ENCODE assay signal across 15 cellular contexts in genomic region chr1:41510531-41511238, GRCh38. TPM values are rescaled to one million over a fixed set of nuclear protein-coding genes. Genes with fewer than 3 reads are reported as not detected.
A peak's percentile ranks its signal among the peaks of the same experiment; 100 is the strongest.
DNase-seq lines count a peak whose midpoint lies in the region; ATAC-seq lines count a peak whose summit lies in the region.
"Had no signal": no experiment of that assay in that cellular context is flagged by ENCODE, and none has a peak within 500 bp of the region (broad histone marks: within the 10 kb centered on the region; RNA-seq: fewer than 3 reads in every experiment).

No MANE protein-coding gene starts in this region.

- ATAC-seq in activated naive CD4-positive, alpha-beta T cell treated with anti-CD3 and anti-CD28 coated beads, Interleukin-2, amount 50 U/mL, for 72 hours, result no peak
- ATAC-seq in right cardiac atrium (peak in 1 of 2 donors; percentile 9), GM21786 (IDR thresholded peaks at IDR 0.05; ENCODE audit: unreplicated experiment) (no peak), HG03025 (IDR thresholded peaks at IDR 0.05; ENCODE audit: low FRiP score, unreplicated experiment) (no peak)
- ATAC-seq in naive thymus-derived CD4-positive, alpha-beta T cell, result peak; percentile 9
- peak; percentile 68 for ATAC-seq in stimulated activated naive CD8-positive, alpha-beta T cell treated with anti-CD3 and anti-CD28 coated beads, Interleukin-15, amount 100 ng/mL, for 72 hours
- ATAC-seq: GM23338 had no signal

- peak overlapping the region; percentile 4 for H3K4me3 Mint-ChIP-seq in activated naive CD4-positive, alpha-beta T cell treated with anti-CD3 and anti-CD28 coated beads, Interleukin-2, amount 50 U/mL, for 24 hours
- no peak overlapping the region for H3K4me3 Mint-ChIP-seq in naive thymus-derived CD4-positive, alpha-beta T cell
- H3K4me3 Mint-ChIP-seq in stimulated activated naive CD8-positive, alpha-beta T cell treated with anti-CD3 and anti-CD28 coated beads, Interleukin-15, amount 100 ng/mL, for 72 hours, result no peak overlapping the region
- H3K4me3 Mint-ChIP-seq: CD4-positive, CD25-positive, alpha-beta regulatory T cell; GM23338; H9 had no signal

- intact Hi-C loops in right cardiac atrium (cut with DNase I), result no loop called here
- intact Hi-C loops in cardiac septum (cut with DNase I), result no loop called here
- intact Hi-C loops in naive thymus-derived CD4-positive, alpha-beta T cell (cut with micrococcal nuclease), result loop anchor here in 1 of 2 donors (10.0 kb wide), 1 partner anchor 354 kb away; no protein-coding TSS in a partner anchor

- WGBS in right cardiac atrium, result 95% methylated on average over 41 of the region's 41 CpGs

- H3K27me3 ChIP-seq in right cardiac atrium (ENCODE audit: control insufficient read depth, insufficient read depth), result no peaks in the 10 kb centered on the region
- H3K27me3 ChIP-seq in naive thymus-derived CD4-positive, alpha-beta T cell (ENCODE audit: control insufficient read depth in 2 of 2, insufficient read depth in 2 of 2, low read length in 2 of 2), result no peaks in the 10 kb centered on the region

- H3K27ac ChIP-seq in right cardiac atrium (ENCODE audit: low read length), result no peak overlapping the region
- H3K27ac ChIP-seq in naive thymus-derived CD4-positive, alpha-beta T cell (ENCODE audit: low read depth, low read length), result no peak overlapping the region
- H3K27ac ChIP-seq: 22Rv1 had no signal

- no peak overlapping the region for H3K4me3 ChIP-seq in right cardiac atrium (ENCODE audit: low read length)
- no peak overlapping the region for H3K4me3 ChIP-seq in naive thymus-derived CD4-positive, alpha-beta T cell (ENCODE audit: low read length)
- H3K4me3 ChIP-seq: GM23338 had no signal

- H3K27me3 Mint-ChIP-seq in activated naive CD4-positive, alpha-beta T cell treated with anti-CD3 and anti-CD28 coated beads, Interleukin-2, amount 50 U/mL, for 24 hours, result no peaks in the 10 kb centered on the region
- H3K27me3 Mint-ChIP-seq in naive thymus-derived CD4-positive, alpha-beta T cell, result no peaks in the 10 kb centered on the region
- H3K27me3 Mint-ChIP-seq in stimulated activated naive CD8-positive, alpha-beta T cell treated with anti-CD3 and anti-CD28 coated beads, Interleukin-15, amount 100 ng/mL, for 72 hours, result no peaks in the 10 kb centered on the region
- H3K27me3 Mint-ChIP-seq: CD4-positive, CD25-positive, alpha-beta regulatory T cell had no signal

- H3K27ac Mint-ChIP-seq in activated naive CD4-positive, alpha-beta T cell treated with anti-CD3 and anti-CD28 coated beads, Interleukin-2, amount 50 U/mL, for 24 hours, result peak overlapping the region; percentile 81
- H3K27ac Mint-ChIP-seq in activated naive CD4-positive, alpha-beta T cell treated with anti-CD3 and anti-CD28 coated beads, Interleukin-2, amount 50 U/mL, for 72 hours, result peak overlapping the region in 1 of 2 donors; percentile 25
- H3K27ac Mint-ChIP-seq in naive thymus-derived CD4-positive, alpha-beta T cell, result no peak overlapping the region
- H3K27ac Mint-ChIP-seq in stimulated activated naive CD8-positive, alpha-beta T cell treated with anti-CD3 and anti-CD28 coated beads, Interleukin-15, amount 100 ng/mL, for 72 hours, result peak overlapping the region in 1 of 2 donors; percentile 4
- H3K27ac Mint-ChIP-seq: GM23338 had no signal

- H3K36me3 Mint-ChIP-seq in activated naive CD4-positive, alpha-beta T cell treated with anti-CD3 and anti-CD28 coated beads, Interleukin-2, amount 50 U/mL, for 24 hours, result peaks cover 5% of the 10 kb centered on the region
- H3K36me3 Mint-ChIP-seq in activated naive CD4-positive, alpha-beta T cell treated with anti-CD3 and anti-CD28 coated beads, Interleukin-2, amount 50 U/mL, for 72 hours, result peaks cover 0 to 5% of the 10 kb centered on the region in 2 donors
- peaks cover 3 to 8% (median 4%) of the 10 kb centered on the region in 5 donors for H3K36me3 Mint-ChIP-seq in naive thymus-derived CD4-positive, alpha-beta T cell

- H3K9me3 ChIP-seq in right cardiac atrium (ENCODE audit: control insufficient read depth, low read length), result no peaks in the 10 kb centered on the region
- no peaks in the 10 kb centered on the region for H3K9me3 ChIP-seq in naive thymus-derived CD4-positive, alpha-beta T cell (ENCODE audit: control insufficient read depth in 2 of 3, low read length in 3 of 3)

- no peak for DNase-seq in activated naive CD4-positive, alpha-beta T cell treated with anti-CD3 and anti-CD28 coated beads, Interleukin-2, amount 50 U/mL, for 72 hours (ENCODE audit: low spot score in 2 of 2)
- DNase-seq in right cardiac atrium, result peak in 2 of 3 donors; percentile 44 to 51
- DNase-seq in cardiac septum (ENCODE audit: low spot score), result no peak
- DNase-seq in naive thymus-derived CD4-positive, alpha-beta T cell, result no peak
- DNase-seq in stimulated activated naive CD8-positive, alpha-beta T cell treated with anti-CD3 and anti-CD28 coated beads, Interleukin-15, amount 100 ng/mL, for 72 hours, result no peak
- DNase-seq: CD4-positive, CD25-positive, alpha-beta regulatory T cell; DMS53; GF-D8; H9 had no signal

- no peaks in the 10 kb centered on the region for H3K4me1 Mint-ChIP-seq in activated naive CD4-positive, alpha-beta T cell treated with anti-CD3 and anti-CD28 coated beads, Interleukin-2, amount 50 U/mL, for 24 hours
- peaks cover 0 to 3% (median 0%) of the 10 kb centered on the region in 7 donors for H3K4me1 Mint-ChIP-seq in naive thymus-derived CD4-positive, alpha-beta T cell
- peaks cover 6% of the 10 kb centered on the region for H3K4me1 Mint-ChIP-seq in stimulated activated naive CD8-positive, alpha-beta T cell treated with anti-CD3 and anti-CD28 coated beads, Interleukin-15, amount 100 ng/mL, for 72 hours

- POLR2A ChIA-PET in naive thymus-derived CD4-positive, alpha-beta T cell (lab: Charles Lee), result no interaction called here

- H3K4me1 ChIP-seq in right cardiac atrium (ENCODE audit: control insufficient read depth, insufficient read depth, low read length), result peaks cover under 1% of the 10 kb centered on the region
- no peaks in the 10 kb centered on the region for H3K4me1 ChIP-seq in naive thymus-derived CD4-positive, alpha-beta T cell (ENCODE audit: control insufficient read depth in 2 of 2, insufficient read depth in 2 of 2, low read length in 2 of 2)

- CTCF ChIA-PET in naive thymus-derived CD4-positive, alpha-beta T cell (lab: Charles Lee), result no interaction called here

- H3K9me3 Mint-ChIP-seq in activated naive CD4-positive, alpha-beta T cell treated with anti-CD3 and anti-CD28 coated beads, Interleukin-2, amount 50 U/mL, for 24 hours, result no peaks in the 10 kb centered on the region
- H3K9me3 Mint-ChIP-seq in activated naive CD4-positive, alpha-beta T cell treated with anti-CD3 and anti-CD28 coated beads, Interleukin-2, amount 50 U/mL, for 72 hours, result no peaks in the 10 kb centered on the region
- H3K9me3 Mint-ChIP-seq in naive thymus-derived CD4-positive, alpha-beta T cell, result no peaks in the 10 kb centered on the region
- H3K9me3 Mint-ChIP-seq in stimulated activated naive CD8-positive, alpha-beta T cell treated with anti-CD3 and anti-CD28 coated beads, Interleukin-15, amount 100 ng/mL, for 72 hours, result no peaks in the 10 kb centered on the region
- H3K9me3 Mint-ChIP-seq: CD4-positive, CD25-positive, alpha-beta regulatory T cell; GM23338; H9 had no signal

- peaks cover 0 to 4% (median 0%) of the 10 kb centered on the region in 3 experiments for H3K36me3 ChIP-seq in naive thymus-derived CD4-positive, alpha-beta T cell (ENCODE audit: control insufficient read depth in 2 of 3, insufficient read depth in 3 of 3, low read length in 3 of 3)

RNA-seq across cellular contexts. Expression of gene EDN2, which starts 26.2 kb away (rescaled TPM):
- not detected for total RNA-seq in activated naive CD4-positive, alpha-beta T cell treated with anti-CD3 and anti-CD28 coated beads, Interleukin-2, amount 50 U/mL, for 72 hours
- total RNA-seq in right cardiac atrium, result under 1 TPM; 0.31 to 0.56 (median 0.38) TPM
- polyA plus RNA-seq in right cardiac atrium, result 0.07 TPM
- total RNA-seq in cardiac septum, result 1.1 TPM
- total RNA-seq in naive thymus-derived CD4-positive, alpha-beta T cell, result not detected
- polyA plus RNA-seq in naive thymus-derived CD4-positive, alpha-beta T cell, result not detected
- total RNA-seq: A673, GM23338 had no signal
- polyA plus RNA-seq: CD4-positive, CD25-positive, alpha-beta regulatory T cell; GM23338 had no signal

Comparison
In these comparisons a context has a peak if more than half of its experiments do, and no peak if none do; other contexts are left out.
1. DNase-seq: peak in right cardiac atrium (2 of 3); none in activated naive CD4-positive, alpha-beta T cell treated with anti-CD3 and anti-CD28 coated beads, Interleukin-2, amount 50 U/mL, for 72 hours (0 of 2), cardiac septum (single experiment), naive thymus-derived CD4-positive, alpha-beta T cell (0 of 9) and stimulated activated naive CD8-positive, alpha-beta T cell treated with anti-CD3 and anti-CD28 coated beads, Interleukin-15, amount 100 ng/mL, for 72 hours (0 of 2).
2. ATAC-seq: peak in naive thymus-derived CD4-positive, alpha-beta T cell (single experiment) and stimulated activated naive CD8-positive, alpha-beta T cell treated with anti-CD3 and anti-CD28 coated beads, Interleukin-15, amount 100 ng/mL, for 72 hours (single experiment); none in activated naive CD4-positive, alpha-beta T cell treated with anti-CD3 and anti-CD28 coated beads, Interleukin-2, amount 50 U/mL, for 72 hours (0 of 2), GM21786 (single experiment) and HG03025 (single experiment).